28 cellular contexts compared by ENCODE assay signal in the genomic region with DNA sequence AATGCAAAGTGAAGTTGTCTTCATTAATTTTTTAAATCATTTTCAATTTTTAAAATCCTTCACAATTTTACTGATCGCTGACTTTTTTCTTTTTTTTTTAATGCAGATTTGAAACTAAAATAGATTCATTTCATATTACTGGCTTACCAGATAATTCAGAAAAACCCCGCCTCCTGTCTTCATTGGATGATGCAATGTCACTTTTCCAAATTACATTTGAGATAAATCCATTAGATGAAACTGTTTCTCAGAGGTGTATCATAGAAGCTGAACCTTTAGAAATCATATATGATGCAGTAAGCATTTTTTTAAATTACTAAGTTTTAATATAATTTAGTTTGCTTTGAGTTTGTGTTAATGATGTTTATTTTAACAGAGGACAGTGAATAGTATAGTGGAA.
"Had no signal": no experiment of that assay in that cellular context is flagged by ENCODE, and none has a peak within 500 bp of the region (broad histone marks: within the 10 kb centered on the region; RNA-seq: fewer than 3 reads in every experiment).

No MANE protein-coding gene starts in this region.

- H3K27me3 ChIP-seq: neural progenitor cell, neutrophil, right atrium auricular region, stomach, testis, thyroid gland, upper lobe of right lung had no signal

- H3K79me2 ChIP-seq: parathyroid adenoma had no signal

- H3K4me2 ChIP-seq: neural progenitor cell had no signal

- H3K9ac ChIP-seq: neural progenitor cell, parathyroid adenoma had no signal

- FAIRE-seq: urothelium cell line had no signal

- H3K9me3 ChIP-seq: left ventricle myocardium inferior, neutrophil, right atrium auricular region, stomach, testis, thyroid gland, upper lobe of right lung had no signal

- H2AFZ ChIP-seq: neural progenitor cell, parathyroid adenoma had no signal

- H3K36me3 ChIP-seq: neutrophil, right atrium auricular region, thyroid gland had no signal

- DNase-seq: hypothalamus; immature natural killer cell; islet precursor cell; left ventricle myocardium inferior; mesendoderm; naive B cell; natural killer cell; nephron progenitor cell; occipital lobe; stimulated activated CD4-positive, alpha-beta T cell treated with anti-CD3 and anti-CD28 coated beads, Interleukin-12 subunit alpha, Interleukin-12 subunit beta, amount 100 ng/mL, for 4 hours; stimulated activated CD4-positive, alpha-beta T cell treated with anti-CD3 and anti-CD28 coated beads, Interleukin-15, amount 100 ng/mL, for 24 hours; stimulated activated CD4-positive, alpha-beta T cell treated with anti-CD3 and anti-CD28 coated beads, Interleukin-2, amount 100 ng/mL, for 24 hours; stimulated activated CD4-positive, alpha-beta T cell treated with anti-CD3 and anti-CD28 coated beads, Interleukin-4, amount 100 ng/mL, for 1 hour; stimulated activated naive B cell treated with anti-CD40 and anti-IgM and Interleukin-4, amounts not matched to agents 10 μg/mL and 1 μg/mL and 100 μg/mL, for 72 hours; stimulated activated naive CD8-positive, alpha-beta T cell treated with anti-CD3 and anti-CD28 coated beads, Interleukin-15, Interleukin-2, amounts not matched to agents 100 U/mL and 50 U/mL, for 24 hours; stomach; testis; thyroid gland; trophoblast cell; upper lobe of right lung had no signal

- H3K27ac ChIP-seq: left ventricle myocardium inferior, neural progenitor cell, neutrophil, parathyroid adenoma, right atrium auricular region, skin epidermis, stomach, testis, thyroid gland, upper lobe of right lung had no signal

- ATAC-seq: natural killer cell; sciatic nerve; stimulated activated naive B cell treated with anti-CD40 and anti-IgM and Interleukin-4, amounts not matched to agents 10 μg/mL and 1 μg/mL and 100 μg/mL, for 72 hours; stimulated activated naive CD8-positive, alpha-beta T cell treated with anti-CD3 and anti-CD28 coated beads, Interleukin-15, Interleukin-2, amounts not matched to agents 100 U/mL and 50 U/mL, for 24 hours; upper lobe of right lung had no signal

- H3K4me3 ChIP-seq: left ventricle myocardium inferior, lung, neural progenitor cell, right atrium auricular region, skin epidermis, stomach, testis, thyroid gland, upper lobe of right lung had no signal

- H3K4me1 ChIP-seq: left ventricle myocardium inferior, parathyroid adenoma, right atrium auricular region, stomach, testis, thyroid gland, upper lobe of right lung had no signal
